8 cellular contexts compared by ENCODE assay signal in genomic region chr12:116539905-116540482, GRCh38. TPM values are rescaled to one million over a fixed set of nuclear protein-coding genes. Genes with fewer than 3 reads are reported as not detected.
DNase-seq lines count a peak whose midpoint lies in the region; ATAC-seq and TF ChIP-seq lines count a peak whose summit lies in the region.

No MANE protein-coding gene starts in this region.

- intact Hi-C loops in posterior vena cava (cut with DNase I), result loop anchor here in 1 of 2 donors (10.0 kb wide), 1 partner anchor 245 kb away; no protein-coding TSS in a partner anchor

- no peaks in the 10 kb centered on the region for H3K27me3 ChIP-seq in NT2/D1 (ENCODE audit: insufficient read depth, insufficient read length)

- no peak for ATAC-seq in HG02938 (IDR thresholded peaks at IDR 0.05; ENCODE audit: unreplicated experiment)
- ATAC-seq in HG03432 (IDR thresholded peaks at IDR 0.05; ENCODE audit: unreplicated experiment), result no peak
- no peak for ATAC-seq in HG03045 (IDR thresholded peaks at IDR 0.05; ENCODE audit: unreplicated experiment)
- no peak for ATAC-seq in activated naive CD8-positive, alpha-beta T cell treated with anti-CD3 and anti-CD28 coated beads, Interleukin-2, amount 50 U/mL, for 24 hours

- DNase-seq in G401 (ENCODE audit: low spot score) (peak; percentile 74), NT2/D1 (ENCODE audit: low read depth, low spot score) (peak; percentile 71), fibroblast of pulmonary artery (ENCODE audit: low read depth) (peak; percentile 58), posterior vena cava (ENCODE audit: low spot score) (peak; percentile 72)
- DNase-seq in activated naive CD8-positive, alpha-beta T cell treated with anti-CD3 and anti-CD28 coated beads, Interleukin-2, amount 50 U/mL, for 24 hours, result no peak

- no peaks in the 10 kb centered on the region for H3K9me3 ChIP-seq in NT2/D1 (ENCODE audit: insufficient read depth, low read length)

- no peak overlapping the region for H3K4me3 Mint-ChIP-seq in activated naive CD8-positive, alpha-beta T cell treated with anti-CD3 and anti-CD28 coated beads, Interleukin-2, amount 50 U/mL, for 24 hours

- H3K9ac ChIP-seq in NT2/D1 (ENCODE audit: insufficient read length, low read depth), result peak overlapping the region; percentile 43

- H3K4me1 ChIP-seq in NT2/D1 (ENCODE audit: insufficient read depth, insufficient read length), result peaks cover 12% of the 10 kb centered on the region

- H3K27me3 Mint-ChIP-seq in activated naive CD8-positive, alpha-beta T cell treated with anti-CD3 and anti-CD28 coated beads, Interleukin-2, amount 50 U/mL, for 24 hours, result no peaks in the 10 kb centered on the region

- TF ChIP-seq CTCF in fibroblast of pulmonary artery (IDR thresholded peaks at IDR 0.05; ENCODE audit: low read length, missing control alignments), result no peak

- in situ Hi-C loops in G401 (cut with HindIII; ENCODE audit: low sequenced_read_pairs), result no loop called here

- peaks cover 5% of the 10 kb centered on the region for H3K36me3 ChIP-seq in NT2/D1 (ENCODE audit: insufficient read depth, insufficient read length, low read length)

- H3K27ac Mint-ChIP-seq in activated naive CD8-positive, alpha-beta T cell treated with anti-CD3 and anti-CD28 coated beads, Interleukin-2, amount 50 U/mL, for 24 hours, result no peak overlapping the region

- H3K4me3 ChIP-seq in NT2/D1 (ENCODE audit: insufficient read length, low read depth) (no peak overlapping the region), fibroblast of pulmonary artery (replicated peaks; ENCODE audit: low read depth, low read length) (no peak overlapping the region)

- H3K9me3 Mint-ChIP-seq in activated naive CD8-positive, alpha-beta T cell treated with anti-CD3 and anti-CD28 coated beads, Interleukin-2, amount 50 U/mL, for 24 hours, result no peaks in the 10 kb centered on the region

- H3K36me3 Mint-ChIP-seq in activated naive CD8-positive, alpha-beta T cell treated with anti-CD3 and anti-CD28 coated beads, Interleukin-2, amount 50 U/mL, for 24 hours (ENCODE audit: low read depth), result no peaks in the 10 kb centered on the region

- peaks cover 43% of the 10 kb centered on the region for H3K4me1 Mint-ChIP-seq in activated naive CD8-positive, alpha-beta T cell treated with anti-CD3 and anti-CD28 coated beads, Interleukin-2, amount 50 U/mL, for 24 hours

RNA-seq across cellular contexts. Expression of gene MAP1LC3B2, which starts 19.2 kb away (rescaled TPM):
- total RNA-seq in G401 (2014; rRNA removed; shearing (Covaris generic)), result 0.34 TPM in 1 of 2 replicates, not detected in the other
- 1 to 10 TPM in 1 of 2 donors, not detected in 1; 1.8 TPM for total RNA-seq in posterior vena cava
